Comparison of ENCODE assay signal across 24 cellular contexts in the genomic region with DNA sequence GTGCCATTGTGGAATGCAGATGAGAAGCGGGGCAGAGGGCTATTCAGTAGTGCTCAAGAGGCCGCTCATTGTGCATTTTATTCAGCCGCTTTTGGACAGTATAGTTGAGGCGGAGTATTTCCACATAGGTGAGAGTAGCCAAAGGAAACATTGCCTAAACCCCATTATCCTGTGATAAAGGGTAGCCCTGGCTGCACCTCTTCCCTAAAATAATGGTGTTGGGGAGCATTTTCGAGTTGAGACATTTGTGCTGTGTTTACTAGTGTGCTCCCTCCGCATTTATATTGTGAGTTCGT.
A peak's percentile ranks its signal among the peaks of the same experiment; 100 is the strongest.
DNase-seq lines count a peak whose midpoint lies in the region; ATAC-seq, FAIRE-seq and TF ChIP-seq lines count a peak whose summit lies in the region.
"Had no signal": no experiment of that assay in that cellular context is flagged by ENCODE, and none has a peak within 500 bp of the region (broad histone marks: within the 10 kb centered on the region; RNA-seq: fewer than 3 reads in every experiment).

No MANE protein-coding gene starts in this region.

- H4K91ac ChIP-seq in H1 (replicated peaks; ENCODE audit: insufficient read length, low read length) (peak overlapping the region; percentile 86), neuronal stem cell (ENCODE audit: low read depth, low read length, poor library complexity) (no peak overlapping the region)

- 0 out of 2 replicates have a peak, but pooled peaks cover 3% of the 10 kb centered on the region for H3K79me1 ChIP-seq in H1 (ENCODE audit: low read depth, low read length)
- H3K79me1 ChIP-seq in neuronal stem cell (ENCODE audit: low read depth, low read length), result no peaks in the 10 kb centered on the region

- no peak for ATAC-seq in stimulated activated naive CD8-positive, alpha-beta T cell treated with anti-CD3 and anti-CD28 coated beads, Interleukin-15, Interleukin-2, amounts not matched to agents 100 U/mL and 50 U/mL, for 24 hours

- TF ChIP-seq POLR2A in H1 (IDR thresholded peaks at IDR 0.05; ENCODE audit: control extremely low read depth in 1 of 2, low read depth in 2 of 2, low read length in 2 of 2), result no peak

- H4K20me1 ChIP-seq in GM23248 (ENCODE audit: insufficient read depth) (no peaks in the 10 kb centered on the region), H1 (replicated peaks in 1 of 2; ENCODE audit: control insufficient read depth in 1 of 2, insufficient read depth in 2 of 2, low read length in 2 of 2) (no peaks in the 10 kb centered on the region)

- no peak for TF ChIP-seq EP300 in H1 (IDR thresholded peaks at IDR 0.05; ENCODE audit: borderline replicate concordance in 1 of 2, low read depth in 2 of 2, low read length in 2 of 2)

- H2BK120ac ChIP-seq in H1 (replicated peaks; ENCODE audit: low read depth, low read length), result peak overlapping the region; percentile 59
- H2BK120ac ChIP-seq in neuronal stem cell (ENCODE audit: low read depth, low read length), result no peak overlapping the region

- H3K9me3 ChIP-seq in GM23248 (ENCODE audit: low read depth) (no peaks in the 10 kb centered on the region), HUES64 (ENCODE audit: insufficient read depth, low read depth, low read length) (no peaks in the 10 kb centered on the region), H1 (ENCODE audit: insufficient read depth in 2 of 2, low read depth in 1 of 2, low read length in 1 of 2) (no peaks in the 10 kb centered on the region), neuronal stem cell (replicated peaks in 1 of 2; ENCODE audit: control insufficient read depth in 2 of 2, insufficient read depth in 1 of 2, low read depth in 1 of 2, low read length in 2 of 2) (no peaks in the 10 kb centered on the region)
- H3K9me3 ChIP-seq: BLaER1 treated with 17β-estradiol and CSF1 and Interleukin-3, amounts not matched to agents 10 nM and 100 nM; thoracic aorta had no signal

- H2AK5ac ChIP-seq in H1 (ENCODE audit: low read depth, low read length) (no peak overlapping the region), neuronal stem cell (ENCODE audit: low read depth, low read length) (no peak overlapping the region)

- no peaks in the 10 kb centered on the region for H3K27me3 ChIP-seq in GM23248 (replicated peaks; ENCODE audit: insufficient read depth)
- H3K27me3 ChIP-seq in HUES64 (ENCODE audit: insufficient read depth, low read length), result no peaks in the 10 kb centered on the region
- H3K27me3 ChIP-seq in H1 (replicated peaks in 1 of 4; ENCODE audit: control insufficient read depth in 3 of 4, extremely low read depth in 1 of 4, insufficient read depth in 3 of 4, low read length in 3 of 4), result no peaks in the 10 kb centered on the region
- no peaks in the 10 kb centered on the region for H3K27me3 ChIP-seq in neuronal stem cell (ENCODE audit: control insufficient read depth in 3 of 3, insufficient read depth in 3 of 3, low read depth in 1 of 3, low read length in 3 of 3)
- H3K27me3 ChIP-seq: BLaER1 treated with 17β-estradiol and CSF1 and Interleukin-3, amounts not matched to agents 10 nM and 100 nM; hepatocyte had no signal

- H2BK20ac ChIP-seq in H1 (ENCODE audit: low read length), result no peak overlapping the region

- H3K4me2 ChIP-seq in GM23248 (ENCODE audit: unreplicated experiment) (peak overlapping the region; percentile 56), H1 (ENCODE audit: insufficient read depth in 1 of 2, low read depth in 2 of 2, low read length in 2 of 2) (peak overlapping the region; percentile 32 to 45; a peak in 2 of 4 replicates), neuronal stem cell (ENCODE audit: insufficient read depth, low read length, poor library complexity, severe bottlenecking) (no peak overlapping the region)
- H3K4me2 ChIP-seq: BLaER1 treated with 17β-estradiol and CSF1 and Interleukin-3, amounts not matched to agents 10 nM and 100 nM; hepatocyte had no signal

- H3K23ac ChIP-seq in H1 (ENCODE audit: insufficient read length), result no peak overlapping the region
- no peak overlapping the region for H3K23ac ChIP-seq in neuronal stem cell (ENCODE audit: low read depth, low read length, poor library complexity)

- no peaks in the 10 kb centered on the region for H3K9me2 ChIP-seq in GM23248 (ENCODE audit: insufficient read depth)

- no peak overlapping the region for H4K8ac ChIP-seq in H1 (ENCODE audit: extremely low read depth, insufficient read depth, low read length)
- no peak overlapping the region for H4K8ac ChIP-seq in neuronal stem cell (ENCODE audit: low read depth, low read length)

- H3K36me3 ChIP-seq in GM23248 (ENCODE audit: low read depth) (peaks cover 50% of the 10 kb centered on the region), HUES64 (ENCODE audit: insufficient read depth, low read length) (peaks cover 89% of the 10 kb centered on the region), H1 (ENCODE audit: control insufficient read depth in 2 of 4, insufficient read depth in 4 of 4, low read length in 3 of 4) (peaks cover 2 to 47% (median 11%) of the 10 kb centered on the region in 4 experiments; a peak in 7 of 8 replicates), neuronal stem cell (replicated peaks in 1 of 2; ENCODE audit: control insufficient read depth in 2 of 2, insufficient read depth in 2 of 2, low read length in 2 of 2) (peaks cover 22 to 99% of the 10 kb centered on the region in 2 donors)

- peak overlapping the region; percentile 24 for H3K56ac ChIP-seq in H1 (replicated peaks; ENCODE audit: insufficient read length, low read depth, low read length)

- TF ChIP-seq RAD21 in H1 (IDR thresholded peaks at IDR 0.05 in 1 of 2, conservative IDR thresholded peaks at IDR 0.05 in 1 of 2; ENCODE audit: low read depth in 2 of 2, low read length in 2 of 2), result no peak

- TF ChIP-seq CTCF in H1 (IDR thresholded peaks at IDR 0.05; ENCODE audit: control extremely low read depth in 1 of 3, insufficient read depth in 1 of 3, low read depth in 1 of 3, low read length in 3 of 3), result no peak

- H3K4me3 ChIP-seq in GM23248 (peak overlapping the region; percentile 42), HUES64 (ENCODE audit: low read length) (no peak overlapping the region), H1 (ENCODE audit: extremely low read depth in 1 of 4, insufficient read depth in 2 of 4, low read depth in 3 of 4, low read length in 4 of 4) (0 out of 8 replicates have a peak overlapping the region, but pooled peaks of 1 of the 4 experiments have one; percentile 13), neuronal stem cell (ENCODE audit: low read length in 2 of 2) (no peak overlapping the region)
- H3K4me3 ChIP-seq: BLaER1 treated with 17β-estradiol and CSF1 and Interleukin-3, amounts not matched to agents 10 nM and 100 nM; hepatocyte had no signal

- H3K27ac ChIP-seq in GM23248, result peak overlapping the region; percentile 60
- peak overlapping the region; percentile 68; the same call in 1 of the 2 replicates for H3K27ac ChIP-seq in HUES64 (ENCODE audit: low read depth, low read length)
- H3K27ac ChIP-seq in H1 (ENCODE audit: low read depth, low read length), result no peak overlapping the region; the same call in 1 of the 2 replicates
- H3K27ac ChIP-seq in neuronal stem cell (replicated peaks; ENCODE audit: low read length), result peak overlapping the region; percentile 26
- H3K27ac ChIP-seq: BLaER1 treated with 17β-estradiol and CSF1 and Interleukin-3, amounts not matched to agents 10 nM and 100 nM; epithelial cell of prostate; hepatocyte; RWPE1; WERI-Rb-1 had no signal

- H2BK5ac ChIP-seq in H1 (ENCODE audit: low read depth, low read length), result peak overlapping the region; percentile 62; the same call in 1 of the 2 replicates
- H2BK5ac ChIP-seq in neuronal stem cell (ENCODE audit: low read length), result no peak overlapping the region

- POLR2A ChIA-PET in H1 (lab: Charles Lee; ENCODE audit: partially characterized antibody), result interaction anchor here (1.0 kb wide), 1 partner anchor 65 kb away, joined by 3 read pairs; no protein-coding TSS in a partner anchor

- H3K18ac ChIP-seq in H1 (ENCODE audit: extremely low read depth, low read length) (0 out of 2 replicates have a peak overlapping the region, but pooled peaks have one; percentile 54), neuronal stem cell (ENCODE audit: low read length) (no peak overlapping the region)

- CTCF ChIA-PET in H1 (lab: Charles Lee; ENCODE audit: partially characterized antibody), result no interaction called here

- H3K14ac ChIP-seq in H1 (ENCODE audit: insufficient read length) (no peak overlapping the region), neuronal stem cell (ENCODE audit: low read length) (no peak overlapping the region)

- H2AFZ ChIP-seq in GM23248, result no peak overlapping the region
- H2AFZ ChIP-seq in H1 (ENCODE audit: low read length), result no peak overlapping the region
- H2AFZ ChIP-seq in neuronal stem cell (ENCODE audit: low read length), result no peak overlapping the region
- H2AFZ ChIP-seq: hepatocyte had no signal

- no peak overlapping the region for H2BK15ac ChIP-seq in H1 (ENCODE audit: low read length)
- H2BK15ac ChIP-seq in neuronal stem cell (ENCODE audit: low read length), result no peak overlapping the region

- 0 out of 2 replicates have a peak overlapping the region, but pooled peaks have one; percentile 27 for H2BK12ac ChIP-seq in H1 (ENCODE audit: low read depth, low read length)
- H2BK12ac ChIP-seq in neuronal stem cell (ENCODE audit: low read length), result no peak overlapping the region

- H3K9ac ChIP-seq in GM23248, result peak overlapping the region; percentile 51; the same call in 1 of the 2 replicates
- 0 out of 2 replicates have a peak overlapping the region, but pooled peaks have one; percentile 3 for H3K9ac ChIP-seq in HUES64 (ENCODE audit: low read depth, low read length)
- no peak overlapping the region for H3K9ac ChIP-seq in H1 (replicated peaks in 1 of 4; ENCODE audit: extremely low read depth in 1 of 4, low read depth in 3 of 4, low read length in 3 of 4)
- H3K9ac ChIP-seq in neuronal stem cell (ENCODE audit: low read depth, low read length, poor library complexity), result no peak overlapping the region
- H3K9ac ChIP-seq: BLaER1 treated with 17β-estradiol and CSF1 and Interleukin-3, amounts not matched to agents 10 nM and 100 nM had no signal

- WGBS in GM23248 (ENCODE audit: low coverage in 1 of 2, low lambda C conversion rate in 2 of 2, missing lambda C conversion rate in 2 of 2), 2 experiments, result 96 to 98% methylated on average over 7 of the region's 7 CpGs
- 96% methylated on average over 7 of the region's 7 CpGs for WGBS in HUES64
- WGBS in H1 (ENCODE audit: extremely low coverage in 1 of 2, insufficient coverage in 1 of 2, insufficient read length in 1 of 2, insufficient replicate concordance in 2 of 2, low coverage in 1 of 2, low lambda C conversion rate in 2 of 2, missing lambda C conversion rate in 1 of 2), 2 experiments, result 87% methylated on average over 7 of the region's 7 CpGs; no CpG with 5 or more reads in 1 of the 2 experiments
- no CpG with 5 or more reads among the region's 7 CpGs for WGBS in neuronal stem cell (ENCODE audit: extremely low coverage in 2 of 2, insufficient read length in 2 of 2, insufficient replicate concordance in 1 of 2), 2 donors

- in situ Hi-C loops in GM23248 (cut with MboI), result no loop called here

- peaks cover 15% of the 10 kb centered on the region for H3K4me1 ChIP-seq in GM23248 (ENCODE audit: insufficient read depth)
- peaks cover 30% of the 10 kb centered on the region for H3K4me1 ChIP-seq in HUES64 (ENCODE audit: insufficient read depth, low read length)
- peaks cover 13 to 19% (median 15%) of the 10 kb centered on the region in 4 experiments for H3K4me1 ChIP-seq in H1 (replicated peaks in 1 of 4; ENCODE audit: control insufficient read depth in 3 of 4, insufficient read depth in 4 of 4, low read length in 3 of 4)
- peaks cover 0 to 7% of the 10 kb centered on the region in 2 donors for H3K4me1 ChIP-seq in neuronal stem cell (ENCODE audit: control insufficient read depth in 2 of 2, insufficient read depth in 1 of 2, low read depth in 1 of 2, low read length in 2 of 2)

- peaks cover 28% of the 10 kb centered on the region for H3F3A ChIP-seq in GM23248 (ENCODE audit: insufficient read depth)

- peaks cover 35% of the 10 kb centered on the region for H3K79me2 ChIP-seq in GM23248 (ENCODE audit: insufficient read depth)
- no peaks in the 10 kb centered on the region for H3K79me2 ChIP-seq in H1 (ENCODE audit: control insufficient read depth in 1 of 2, insufficient read depth in 2 of 2, low read length in 2 of 2)
- H3K79me2 ChIP-seq: hepatocyte had no signal

- H3K23me2 ChIP-seq in H1 (ENCODE audit: low read depth, low read length), result no peaks in the 10 kb centered on the region

- no peak for DNase-seq in GM23248
- no peak for DNase-seq in H1 (ENCODE audit: low read depth in 1 of 2, low spot score in 2 of 2)
- DNase-seq in neuronal stem cell (ENCODE audit: low spot score), result no peak
- no peak for DNase-seq in stimulated activated naive CD8-positive, alpha-beta T cell treated with anti-CD3 and anti-CD28 coated beads, Interleukin-15, Interleukin-2, amounts not matched to agents 100 U/mL and 50 U/mL, for 24 hours
- DNase-seq in NCI-H446 treated with DMSO at 0.1 percent for 48 hours (lab: John Stamatoyannopoulos, UW), result no peak
- DNase-seq in activated effector memory CD4-positive, alpha-beta T cell treated with Interleukin-2 at 50 U/mL for 16 hours, result no peak
- no peak for DNase-seq in GM19240 (ENCODE audit: insufficient read length, low spot score)
- DNase-seq: activated CD4-positive, alpha-beta T cell treated with anti-CD3 and anti-CD28 coated beads, Interleukin-2, amount 10 ng/mL, durations not matched to agents 7 days and 5 days; activated CD8-positive, alpha-beta memory T cell treated with anti-CD3 and anti-CD28 coated beads, Interleukin-2, amount 10 ng/mL, durations not matched to agents 7 days and 5 days; activated T-cell treated with anti-CD3 and anti-CD28 coated beads, Interleukin-2, amount 50 U/mL, for 72 hours; aorta; cerebellar nuclear complex; NCI-H1105; NCI-H2029; NCI-H2227 treated with DMSO at 0.1 percent for 48 hours; NCI-H748 treated with DMSO at 0.1 percent for 48 hours; stimulated activated CD4-positive, alpha-beta T cell treated with anti-CD3 and anti-CD28 coated beads, Interleukin-2, amount 100 ng/mL, for 48 hours; WERI-Rb-1 had no signal

- FAIRE-seq in H1 (lab: Jason Lieb, UNC), result no peak

- no peak overlapping the region for H3K4ac ChIP-seq in H1 (replicated peaks; ENCODE audit: insufficient read length, low read depth, low read length)
- H3K4ac ChIP-seq in neuronal stem cell (ENCODE audit: low read length), result no peak overlapping the region

- H4K5ac ChIP-seq in H1 (ENCODE audit: insufficient read length, low read depth, low read length), result no peak overlapping the region

Comparison
In these comparisons a context has a peak if more than half of its experiments do, and no peak if none do; other contexts are left out.
1. H3K9ac ChIP-seq: peak in GM23248 (single experiment) and HUES64 (single experiment); none in H1 (0 of 4) and neuronal stem cell (single experiment).